23 cellular contexts compared by ENCODE assay signal in genomic region chr13:94382520-94382919, GRCh38.
DNase-seq lines count a peak whose midpoint lies in the region.
"Had no signal": no experiment of that assay in that cellular context is flagged by ENCODE, and none has a peak within 500 bp of the region (broad histone marks: within the 10 kb centered on the region; RNA-seq: fewer than 3 reads in every experiment).

No MANE protein-coding gene starts in this region.

- DNase-seq in NCI-H1436 (lab: John Stamatoyannopoulos, UW) = peak; percentile 35
- DNase-seq in NCI-H1436 treated with DMSO at 0.1 percent for 48 hours (lab: John Stamatoyannopoulos, UW) = no peak
- peak; percentile 99 for DNase-seq in DMS79 treated with DMSO at 0.1 percent for 48 hours (lab: John Stamatoyannopoulos, UW)
- DNase-seq in NCI-H2171 treated with DMSO at 0.1 percent for 48 hours (lab: John Stamatoyannopoulos, UW) = peak; percentile 88
- DNase-seq in left kidney (ENCODE audit: low read depth, low spot score) = peak; percentile 40
- no peak for DNase-seq in KG1 (lab: John Stamatoyannopoulos, UW)
- no peak for DNase-seq in NCI-H2227 (lab: John Stamatoyannopoulos, UW; ENCODE audit: unreplicated experiment)
- DNase-seq: activated CD4-positive, alpha-beta T cell treated with anti-CD3 and anti-CD28 coated beads, Interleukin-2, amount 10 ng/mL, durations not matched to agents 24 days and 14 days; activated CD8-positive, alpha-beta memory T cell treated with anti-CD3 and anti-CD28 coated beads for 24 hours; activated naive CD4-positive, alpha-beta T cell treated with anti-CD3 and anti-CD28 coated beads, Interleukin-2, amount 50 U/mL, for 16 hours; activated T-cell treated with anti-CD3 and anti-CD28 coated beads for 4 hours; AML-193; CD4-positive, CD25-positive, alpha-beta regulatory T cell; cerebellar nuclear complex; dermis blood vessel endothelial cell; foreskin fibroblast; H9; mesendoderm; NCI-H2107; NCI-H774; RPMI8226; small intestine; stimulated activated naive CD8-positive, alpha-beta T cell treated with anti-CD3 and anti-CD28 coated beads, Interleukin-15, Interleukin-2, amounts not matched to agents 100 U/mL and 50 U/mL, for 24 hours had no signal

Comparison
In these comparisons a context has a peak if more than half of its experiments do, and no peak if none do; other contexts are left out.
1. DNase-seq: peak in NCI-H1436 (single experiment), DMS79 treated with DMSO at 0.1 percent for 48 hours (single experiment), NCI-H2171 treated with DMSO at 0.1 percent for 48 hours (single experiment) and left kidney (single experiment); none in NCI-H1436 treated with DMSO at 0.1 percent for 48 hours (single experiment), KG1 (single experiment) and NCI-H2227 (single experiment).